In genomic region chr17:55436224-55437164, GRCh38 we compare ENCODE assay signal across 10 cellular contexts. TPM values are rescaled to one million over a fixed set of nuclear protein-coding genes. Genes with fewer than 3 reads are reported as not detected.
DNase-seq lines count a peak whose midpoint lies in the region; ATAC-seq and TF ChIP-seq lines count a peak whose summit lies in the region.
"Had no signal": no experiment of that assay in that cellular context is flagged by ENCODE, and none has a peak within 500 bp of the region (broad histone marks: within the 10 kb centered on the region; RNA-seq: fewer than 3 reads in every experiment).

No MANE protein-coding gene starts in this region.

- H3K9me3 Mint-ChIP-seq in GM23338, result peaks cover 7% of the 10 kb centered on the region; the same call in 2 of the 3 replicates
- no peaks in the 10 kb centered on the region for H3K9me3 Mint-ChIP-seq in activated CD4-positive, alpha-beta memory T cell treated with anti-CD3 and anti-CD28 coated beads, Interleukin-2, amount 10 ng/mL, durations not matched to agents 7 days and 5 days

- DNase-seq in fibroblast of mammary gland (ENCODE audit: low read depth) (peak; percentile 41), NCI-H187 (lab: John Stamatoyannopoulos, UW) (no peak), GF-D8 (lab: John Stamatoyannopoulos, UW) (no peak), GM23338 (ENCODE audit: low spot score) (no peak)
- DNase-seq in activated CD4-positive, alpha-beta memory T cell treated with anti-CD3 and anti-CD28 coated beads, Interleukin-2, amount 10 ng/mL, durations not matched to agents 7 days and 5 days, result no peak
- DNase-seq: DMS153, NCI-H510A had no signal

- no peak overlapping the region for H3K4me2 ChIP-seq in GM23338

- ATAC-seq in GM18519 (IDR thresholded peaks at IDR 0.05; ENCODE audit: low FRiP score, unreplicated experiment), result peak; percentile 15
- peak; percentile 2 for ATAC-seq in GM21423 (IDR thresholded peaks at IDR 0.05; ENCODE audit: unreplicated experiment)
- ATAC-seq in HG03196 (IDR thresholded peaks at IDR 0.05; ENCODE audit: unreplicated experiment), result peak; percentile 14
- no peak for ATAC-seq in GM23338

- TF ChIP-seq CTCF in fibroblast of mammary gland (conservative IDR thresholded peaks at IDR 0.05; ENCODE audit: control insufficient read depth, insufficient read depth, low read depth, low read length) (no peak), GM23338 (conservative IDR thresholded peaks at IDR 0.05; ENCODE audit: low read depth in 2 of 2) (no peak)

- no peaks in the 10 kb centered on the region for H3K27me3 ChIP-seq in GM23338 (ENCODE audit: insufficient read depth)

- CTCF ChIA-PET in activated CD4-positive, alpha-beta memory T cell treated with anti-CD3 and anti-CD28 coated beads, Interleukin-2, amount 10 ng/mL, durations not matched to agents 7 days and 5 days (lab: Charles Lee), result no interaction called here

- no peaks in the 10 kb centered on the region for H4K20me1 ChIP-seq in GM23338 (replicated peaks; ENCODE audit: insufficient read depth)

- no peaks in the 10 kb centered on the region for H3K36me3 ChIP-seq in GM23338 (ENCODE audit: insufficient read depth)

- H3K4me3 ChIP-seq in fibroblast of mammary gland (ENCODE audit: control insufficient read depth, low read depth, low read length) (no peak overlapping the region), GM23338 (no peak overlapping the region)

- H3K4me1 Mint-ChIP-seq in GM23338, result peaks cover 18% of the 10 kb centered on the region
- H3K4me1 Mint-ChIP-seq in activated CD4-positive, alpha-beta memory T cell treated with anti-CD3 and anti-CD28 coated beads, Interleukin-2, amount 10 ng/mL, durations not matched to agents 7 days and 5 days, result peaks cover 28% of the 10 kb centered on the region

- no peak overlapping the region for H3K27ac ChIP-seq in GM23338 (ENCODE audit: low read depth)

- H2AFZ ChIP-seq in GM23338, result no peak overlapping the region

- no peaks in the 10 kb centered on the region for H3K9me2 ChIP-seq in GM23338 (ENCODE audit: insufficient read depth)

- no peak overlapping the region for H3K4me3 Mint-ChIP-seq in GM23338
- no peak overlapping the region for H3K4me3 Mint-ChIP-seq in activated CD4-positive, alpha-beta memory T cell treated with anti-CD3 and anti-CD28 coated beads, Interleukin-2, amount 10 ng/mL, durations not matched to agents 7 days and 5 days

- H3F3A ChIP-seq in GM23338 (replicated peaks; ENCODE audit: low read depth), result no peaks in the 10 kb centered on the region

- no peaks in the 10 kb centered on the region for H3K27me3 Mint-ChIP-seq in GM23338 (ENCODE audit: insufficient read depth, low read depth, poor library complexity)
- H3K27me3 Mint-ChIP-seq in activated CD4-positive, alpha-beta memory T cell treated with anti-CD3 and anti-CD28 coated beads, Interleukin-2, amount 10 ng/mL, durations not matched to agents 7 days and 5 days, result peaks cover 5% of the 10 kb centered on the region

- POLR2A ChIA-PET in activated CD4-positive, alpha-beta memory T cell treated with anti-CD3 and anti-CD28 coated beads, Interleukin-2, amount 10 ng/mL, durations not matched to agents 7 days and 5 days (lab: Charles Lee), result interaction anchor here (1.1 kb wide), 1 partner anchor 15 kb away, joined by 3 read pairs; the partner anchor contains the start of gene MMD

- peaks cover 4% of the 10 kb centered on the region; the same call in 1 of the 2 replicates for H3K4me1 ChIP-seq in GM23338 (ENCODE audit: insufficient read depth)

- no peaks in the 10 kb centered on the region for H3K79me2 ChIP-seq in GM23338 (replicated peaks; ENCODE audit: insufficient read depth)

- no peak overlapping the region for H3K27ac Mint-ChIP-seq in GM23338
- no peak overlapping the region for H3K27ac Mint-ChIP-seq in activated CD4-positive, alpha-beta memory T cell treated with anti-CD3 and anti-CD28 coated beads, Interleukin-2, amount 10 ng/mL, durations not matched to agents 7 days and 5 days

- no peaks in the 10 kb centered on the region for H3K36me3 Mint-ChIP-seq in GM23338 (ENCODE audit: low read depth)
- H3K36me3 Mint-ChIP-seq in activated CD4-positive, alpha-beta memory T cell treated with anti-CD3 and anti-CD28 coated beads, Interleukin-2, amount 10 ng/mL, durations not matched to agents 7 days and 5 days (ENCODE audit: low read depth), result no peaks in the 10 kb centered on the region

TF ChIP-seq in GM23338, 12 proteins besides CTCF, POLR2A, EP300 and RAD21 (continues in another document):
- TF ChIP-seq REST (IDR thresholded peaks at IDR 0.05; ENCODE audit: unreplicated experiment) (no peak), CREB1 (CRISPR knock-in tag; IDR thresholded peaks at IDR 0.05; ENCODE audit: low read depth) (no peak)

RNA-seq across cellular contexts. Expression of gene MMD, which starts 14.9 kb away (rescaled TPM):
- 47.0 and 54.8 TPM in 2 replicates for total RNA-seq in GM23338 (2014; rRNA removed; shearing (Covaris generic))
- polyA plus RNA-seq in GM23338 (2016; fragmentation: Nextera tagmentation; extraction: Ambion mirVana), result 40.0 and 46.4 TPM in 2 replicates
- total RNA-seq in activated CD4-positive, alpha-beta memory T cell treated with anti-CD3 and anti-CD28 coated beads, Interleukin-2, amount 10 ng/mL, durations not matched to agents 7 days and 5 days, result 10 to 100 TPM; 29.6 to 30.8 TPM
